ENCODE assay signal across 22 cellular contexts in the genomic region with DNA sequence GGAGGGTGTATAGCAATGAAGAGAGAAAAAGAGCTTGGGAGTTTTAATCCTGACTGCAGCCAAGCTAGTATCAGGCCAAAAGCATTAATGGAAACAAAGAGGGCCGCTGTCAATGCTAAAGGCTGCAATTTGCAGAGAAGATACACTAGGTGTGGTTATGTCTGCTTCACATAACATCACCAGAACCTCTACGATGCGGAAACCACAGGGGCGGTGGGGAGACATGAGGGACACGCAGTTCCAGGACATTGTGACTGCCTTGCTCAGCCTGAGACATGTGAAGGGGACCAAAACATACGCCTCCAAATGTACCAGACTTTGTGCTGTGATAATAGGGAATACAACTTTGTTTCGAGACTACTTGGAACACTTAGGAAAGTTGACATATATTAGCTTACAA.
DNase-seq lines count a peak whose midpoint lies in the region; TF ChIP-seq lines count a peak whose summit lies in the region.
"Had no signal": no experiment of that assay in that cellular context is flagged by ENCODE, and none has a peak within 500 bp of the region (broad histone marks: within the 10 kb centered on the region; RNA-seq: fewer than 3 reads in every experiment).

No MANE protein-coding gene starts in this region.

- H3K36me3 Mint-ChIP-seq in activated CD4-positive, alpha-beta T cell treated with anti-CD3 and anti-CD28 coated beads, Interleukin-2, amount 10 ng/mL, durations not matched to agents 24 days and 14 days (ENCODE audit: low read depth) = no peaks in the 10 kb centered on the region
- H3K36me3 Mint-ChIP-seq in immature natural killer cell = peaks cover 0 to 9% (median 3%) of the 10 kb centered on the region in 3 donors
- no peaks in the 10 kb centered on the region for H3K36me3 Mint-ChIP-seq in chondrocyte (ENCODE audit: low read depth)
- H3K36me3 Mint-ChIP-seq in mesothelial cell of epicardium = no peaks in the 10 kb centered on the region
- H3K36me3 Mint-ChIP-seq: neural progenitor cell had no signal

- no peak overlapping the region for H3K27ac Mint-ChIP-seq in activated CD4-positive, alpha-beta T cell treated with anti-CD3 and anti-CD28 coated beads, Interleukin-2, amount 10 ng/mL, durations not matched to agents 24 days and 14 days
- H3K27ac Mint-ChIP-seq in immature natural killer cell = peak overlapping the region; percentile 71 to 96 (median 91)
- no peak overlapping the region for H3K27ac Mint-ChIP-seq in chondrocyte (ENCODE audit: unreplicated experiment)
- no peak overlapping the region for H3K27ac Mint-ChIP-seq in mesothelial cell of epicardium
- H3K27ac Mint-ChIP-seq: B cell, neural progenitor cell had no signal

- H3K4me1 Mint-ChIP-seq in activated CD4-positive, alpha-beta T cell treated with anti-CD3 and anti-CD28 coated beads, Interleukin-2, amount 10 ng/mL, durations not matched to agents 24 days and 14 days = no peaks in the 10 kb centered on the region
- peaks cover 55 to 58% of the 10 kb centered on the region in 2 donors for H3K4me1 Mint-ChIP-seq in immature natural killer cell
- H3K4me1 Mint-ChIP-seq in chondrocyte (ENCODE audit: low read depth) = peaks cover 32% of the 10 kb centered on the region
- peaks cover under 1% of the 10 kb centered on the region for H3K4me1 Mint-ChIP-seq in mesothelial cell of epicardium
- H3K4me1 Mint-ChIP-seq: B cell had no signal

- H3K27ac ChIP-seq in thyroid gland = no peak overlapping the region
- H3K27ac ChIP-seq: colonic mucosa, neural progenitor cell, PC-9, SK-N-MC, suprapubic skin had no signal

- TF ChIP-seq CTCF in chondrocyte (IDR thresholded peaks at IDR 0.05) (no peak), thyroid gland (IDR thresholded peaks at IDR 0.05) (no peak), mesothelial cell of epicardium (IDR thresholded peaks at IDR 0.05; ENCODE audit: unreplicated experiment) (no peak)

- intact Hi-C loops in activated CD4-positive, alpha-beta T cell treated with anti-CD3 and anti-CD28 coated beads, Interleukin-2, amount 10 ng/mL, durations not matched to agents 24 days and 14 days (cut with micrococcal nuclease) = no loop called here
- intact Hi-C loops in thyroid gland (cut with DNase I) = no loop called here

- DNase-seq in activated CD4-positive, alpha-beta T cell treated with anti-CD3 and anti-CD28 coated beads, Interleukin-2, amount 10 ng/mL, durations not matched to agents 24 days and 14 days = peak; percentile 65
- no peak for DNase-seq in activated CD4-positive, alpha-beta T cell treated with anti-CD3 and anti-CD28 coated beads for 4 hours
- peak; percentile 37 for DNase-seq in activated CD8-positive, alpha-beta memory T cell treated with anti-CD3 and anti-CD28 coated beads, Interleukin-2, amount 50 U/mL, for 1 hour (ENCODE audit: extremely low read depth)
- DNase-seq in immature natural killer cell (peak; percentile 75 to 79 (median 78)), chondrocyte (ENCODE audit: low spot score) (no peak), thyroid gland (no peak), mesothelial cell of epicardium (ENCODE audit: low spot score in 2 of 2, unreplicated experiment in 2 of 2) (no peak)
- peak; percentile 32 to 48 for DNase-seq in stimulated activated CD8-positive, alpha-beta memory T cell treated with anti-CD3 and anti-CD28 coated beads, Interleukin-7, amount 100 ng/mL, for 4 hours (ENCODE audit: low read depth in 2 of 2)
- DNase-seq: 8988T; activated CD4-positive, CD25-positive, alpha-beta regulatory T cell treated with anti-CD3 and anti-CD28 coated beads, Interleukin-2, amount 50 U/mL, for 72 hours; colonic mucosa; hippocampal formation; MM.1S; NCI-H1694; NCI-H2227 treated with DMSO at 0.1 percent for 48 hours; PC-9; T1000 had no signal

- no peaks in the 10 kb centered on the region for H3K9me3 Mint-ChIP-seq in activated CD4-positive, alpha-beta T cell treated with anti-CD3 and anti-CD28 coated beads, Interleukin-2, amount 10 ng/mL, durations not matched to agents 24 days and 14 days
- H3K9me3 Mint-ChIP-seq in immature natural killer cell (no peaks in the 10 kb centered on the region), chondrocyte (ENCODE audit: low read depth) (no peaks in the 10 kb centered on the region), mesothelial cell of epicardium (no peaks in the 10 kb centered on the region)
- H3K9me3 Mint-ChIP-seq: neural progenitor cell had no signal

- no peaks in the 10 kb centered on the region for H3K4me1 ChIP-seq in thyroid gland
- H3K4me1 ChIP-seq: colonic mucosa, suprapubic skin had no signal

- WGBS in thyroid gland, 2 donors = 94 to 96% methylated on average over 7 of the region's 7 CpGs

- H3K36me3 ChIP-seq in thyroid gland = no peaks in the 10 kb centered on the region
- H3K36me3 ChIP-seq: colonic mucosa, neural progenitor cell, suprapubic skin had no signal

- H3K27me3 ChIP-seq in thyroid gland = no peaks in the 10 kb centered on the region
- H3K27me3 ChIP-seq: colonic mucosa, neural progenitor cell had no signal

- H3K27me3 Mint-ChIP-seq in activated CD4-positive, alpha-beta T cell treated with anti-CD3 and anti-CD28 coated beads, Interleukin-2, amount 10 ng/mL, durations not matched to agents 24 days and 14 days = peaks cover 1% of the 10 kb centered on the region
- peaks cover 0 to 3% (median 3%) of the 10 kb centered on the region in 3 donors for H3K27me3 Mint-ChIP-seq in immature natural killer cell (ENCODE audit: low read depth in 3 of 3)
- H3K27me3 Mint-ChIP-seq in chondrocyte (ENCODE audit: low read depth) = no peaks in the 10 kb centered on the region
- H3K27me3 Mint-ChIP-seq in mesothelial cell of epicardium (ENCODE audit: low read depth) = no peaks in the 10 kb centered on the region

- no peak overlapping the region for H3K4me3 Mint-ChIP-seq in activated CD4-positive, alpha-beta T cell treated with anti-CD3 and anti-CD28 coated beads, Interleukin-2, amount 10 ng/mL, durations not matched to agents 24 days and 14 days
- H3K4me3 Mint-ChIP-seq in immature natural killer cell = peak overlapping the region; percentile 42 to 75 (median 70)
- H3K4me3 Mint-ChIP-seq in chondrocyte (ENCODE audit: unreplicated experiment) = no peak overlapping the region
- H3K4me3 Mint-ChIP-seq in mesothelial cell of epicardium = no peak overlapping the region
- H3K4me3 Mint-ChIP-seq: B cell, neural progenitor cell had no signal

- no peaks in the 10 kb centered on the region for H3K9me3 ChIP-seq in thyroid gland
- H3K9me3 ChIP-seq: colonic mucosa, suprapubic skin had no signal

- H3K4me3 ChIP-seq in thyroid gland (replicated peaks in 1 of 3) = no peak overlapping the region
- H3K4me3 ChIP-seq: colonic mucosa, GM12878, neural progenitor cell, PC-9, SK-N-MC, suprapubic skin had no signal

- no peak for TF ChIP-seq POLR2A in thyroid gland (IDR thresholded peaks at IDR 0.05)

Comparison
In these comparisons a context has a peak if more than half of its experiments do, and no peak if none do; other contexts are left out.
1. DNase-seq: peak in activated CD4-positive, alpha-beta T cell treated with anti-CD3 and anti-CD28 coated beads, Interleukin-2, amount 10 ng/mL, durations not matched to agents 24 days and 14 days (single experiment), activated CD8-positive, alpha-beta memory T cell treated with anti-CD3 and anti-CD28 coated beads, Interleukin-2, amount 50 U/mL, for 1 hour (single experiment), immature natural killer cell (3 of 3) and stimulated activated CD8-positive, alpha-beta memory T cell treated with anti-CD3 and anti-CD28 coated beads, Interleukin-7, amount 100 ng/mL, for 4 hours (2 of 2); none in activated CD4-positive, alpha-beta T cell treated with anti-CD3 and anti-CD28 coated beads for 4 hours (0 of 2), chondrocyte (single experiment), thyroid gland (0 of 2) and mesothelial cell of epicardium (0 of 2).
2. H3K27ac Mint-ChIP-seq: peak in immature natural killer cell (6 of 6); none in activated CD4-positive, alpha-beta T cell treated with anti-CD3 and anti-CD28 coated beads, Interleukin-2, amount 10 ng/mL, durations not matched to agents 24 days and 14 days (single experiment), chondrocyte (single experiment) and mesothelial cell of epicardium (single experiment).
3. H3K4me3 Mint-ChIP-seq: peak in immature natural killer cell (5 of 5); none in activated CD4-positive, alpha-beta T cell treated with anti-CD3 and anti-CD28 coated beads, Interleukin-2, amount 10 ng/mL, durations not matched to agents 24 days and 14 days (single experiment), chondrocyte (single experiment) and mesothelial cell of epicardium (single experiment).